ENCODE assay signal across 20 cellular contexts in genomic region chr11:78195917-78196545, GRCh38. TPM values are rescaled to one million over a fixed set of nuclear protein-coding genes. Genes with fewer than 3 reads are reported as not detected.
DNase-seq lines count a peak whose midpoint lies in the region; ATAC-seq, FAIRE-seq and TF ChIP-seq lines count a peak whose summit lies in the region.
"Had no signal": no experiment of that assay in that cellular context is flagged by ENCODE, and none has a peak within 500 bp of the region (broad histone marks: within the 10 kb centered on the region; RNA-seq: fewer than 3 reads in every experiment).

No MANE protein-coding gene starts in this region.

- H3K4me2 ChIP-seq in H1 (ENCODE audit: insufficient read depth in 1 of 2, low read depth in 2 of 2, low read length in 2 of 2): no peak overlapping the region

- CTCF ChIA-PET in H1 (lab: Charles Lee; ENCODE audit: partially characterized antibody): interaction anchor here (0.6 to 1.1 kb wide), 2 partner anchors 140 to 256 kb away, joined by 3 read pairs; no protein-coding TSS in a partner anchor

- H3K9me3 Mint-ChIP-seq in stimulated activated naive CD8-positive, alpha-beta T cell treated with anti-CD3 and anti-CD28 coated beads, Interleukin-15, amount 100 ng/mL, for 72 hours: no peaks in the 10 kb centered on the region
- H3K9me3 Mint-ChIP-seq: CD4-positive, alpha-beta memory T cell had no signal

- TF ChIP-seq EP300 in H1 (IDR thresholded peaks at IDR 0.05; ENCODE audit: borderline replicate concordance in 1 of 2, low read depth in 2 of 2, low read length in 2 of 2) (no peak), stomach (IDR thresholded peaks at IDR 0.05) (no peak)

- H3K27ac ChIP-seq in H1 (ENCODE audit: low read depth, low read length) (no peak overlapping the region), stomach (no peak overlapping the region)
- H3K27ac ChIP-seq: HL-60 had no signal

- no peaks in the 10 kb centered on the region for H3K79me1 ChIP-seq in H1 (ENCODE audit: low read depth, low read length)

- H3K27me3 ChIP-seq in H1 (replicated peaks in 1 of 4; ENCODE audit: control insufficient read depth in 3 of 4, extremely low read depth in 1 of 4, insufficient read depth in 3 of 4, low read length in 3 of 4) (no peaks in the 10 kb centered on the region), stomach (no peaks in the 10 kb centered on the region)
- H3K27me3 ChIP-seq: BE2C had no signal

- H3K4me1 Mint-ChIP-seq in stimulated activated naive CD8-positive, alpha-beta T cell treated with anti-CD3 and anti-CD28 coated beads, Interleukin-15, amount 100 ng/mL, for 72 hours: peaks cover 59% of the 10 kb centered on the region

- TF ChIP-seq RAD21 in H1 (IDR thresholded peaks at IDR 0.05 in 1 of 2, conservative IDR thresholded peaks at IDR 0.05 in 1 of 2; ENCODE audit: low read depth in 2 of 2, low read length in 2 of 2): no peak

- no peak overlapping the region for H2AFZ ChIP-seq in H1 (ENCODE audit: low read length)

- no peak overlapping the region for H4K91ac ChIP-seq in H1 (replicated peaks; ENCODE audit: insufficient read length, low read length)

- no peak overlapping the region for H3K4me3 Mint-ChIP-seq in stimulated activated naive CD8-positive, alpha-beta T cell treated with anti-CD3 and anti-CD28 coated beads, Interleukin-15, amount 100 ng/mL, for 72 hours
- H3K4me3 Mint-ChIP-seq: CD4-positive, alpha-beta memory T cell had no signal

- no peak overlapping the region for H2AK5ac ChIP-seq in H1 (ENCODE audit: low read depth, low read length)

- H3K14ac ChIP-seq in H1 (ENCODE audit: insufficient read length): no peak overlapping the region

- H4K8ac ChIP-seq in H1 (ENCODE audit: extremely low read depth, insufficient read depth, low read length): peak overlapping the region; percentile 42

- POLR2A ChIA-PET in H1 (lab: Charles Lee; ENCODE audit: partially characterized antibody): interaction anchor here (1.5 kb wide), 1 partner anchor 26 kb away, joined by 3 read pairs; no protein-coding TSS in a partner anchor

- 96% methylated on average over 39 of the region's 58 CpGs; no CpG with 5 or more reads in 1 of the 2 experiments for WGBS in H1 (ENCODE audit: extremely low coverage in 1 of 2, insufficient coverage in 1 of 2, insufficient read length in 1 of 2, insufficient replicate concordance in 2 of 2, low coverage in 1 of 2, low lambda C conversion rate in 2 of 2, missing lambda C conversion rate in 1 of 2), 2 experiments
- 45 to 66% (median 54%) methylated on average over 38 to 58 of the region's 58 CpGs for WGBS in stomach, 5 donors

- H3K56ac ChIP-seq in H1 (replicated peaks; ENCODE audit: insufficient read length, low read depth, low read length): no peak overlapping the region

- H3K36me3 ChIP-seq in H1 (ENCODE audit: control insufficient read depth in 2 of 4, insufficient read depth in 4 of 4, low read length in 3 of 4) (no peaks in the 10 kb centered on the region), stomach (peaks cover 7 to 45% (median 40%) of the 10 kb centered on the region in 4 donors)

- no peak overlapping the region for H4K5ac ChIP-seq in H1 (ENCODE audit: insufficient read length, low read depth, low read length)

- H3K23ac ChIP-seq in H1 (ENCODE audit: insufficient read length): no peak overlapping the region

- H3K23me2 ChIP-seq in H1 (ENCODE audit: low read depth, low read length): no peaks in the 10 kb centered on the region

- no peak overlapping the region for H3K27ac Mint-ChIP-seq in stimulated activated naive CD8-positive, alpha-beta T cell treated with anti-CD3 and anti-CD28 coated beads, Interleukin-15, amount 100 ng/mL, for 72 hours

- TF ChIP-seq CTCF in H1 (IDR thresholded peaks at IDR 0.05; ENCODE audit: control extremely low read depth in 1 of 3, insufficient read depth in 1 of 3, low read depth in 1 of 3, low read length in 3 of 3) (no peak), stomach (IDR thresholded peaks at IDR 0.05) (no peak)

- no peak for DNase-seq in stimulated activated naive CD8-positive, alpha-beta T cell treated with anti-CD3 and anti-CD28 coated beads, Interleukin-15, amount 100 ng/mL, for 72 hours
- no peak for DNase-seq in stimulated activated naive CD8-positive, alpha-beta T cell treated with anti-CD3 and anti-CD28 coated beads, Interleukin-15, Interleukin-2, amounts not matched to agents 100 U/mL and 50 U/mL, for 24 hours
- DNase-seq in H1 (ENCODE audit: low read depth in 1 of 2, low spot score in 2 of 2): no peak
- peak; percentile 46 for DNase-seq in retina
- no peak for DNase-seq in stomach
- no peak for DNase-seq in dermis blood vessel endothelial cell
- DNase-seq: BE2C; CD4-positive, alpha-beta memory T cell; DMS79; HCEC 1CT; NCI-H1105 treated with DMSO at 0.1 percent for 48 hours; NCI-H1694 treated with DMSO at 0.1 percent for 48 hours; NCI-H2107; NCI-H2227 treated with DMSO at 0.1 percent for 48 hours; NCI-H524; SHP77 had no signal

- H2BK5ac ChIP-seq in H1 (ENCODE audit: low read depth, low read length): no peak overlapping the region

- H4K20me1 ChIP-seq in H1 (replicated peaks in 1 of 2; ENCODE audit: control insufficient read depth in 1 of 2, insufficient read depth in 2 of 2, low read length in 2 of 2): peaks cover 2 to 3% of the 10 kb centered on the region in 2 experiments

- H3K9me3 ChIP-seq in H1 (ENCODE audit: insufficient read depth in 2 of 2, low read depth in 1 of 2, low read length in 1 of 2) (no peaks in the 10 kb centered on the region), stomach (no peaks in the 10 kb centered on the region)
- H3K9me3 ChIP-seq: BE2C had no signal

- H2BK15ac ChIP-seq in H1 (ENCODE audit: low read length): no peak overlapping the region

- H3K9ac ChIP-seq in H1 (replicated peaks in 1 of 4; ENCODE audit: extremely low read depth in 1 of 4, low read depth in 3 of 4, low read length in 3 of 4): no peak overlapping the region

- no peak for FAIRE-seq in H1 (lab: Jason Lieb, UNC)
- FAIRE-seq: D721Med, HTR-8/SVneo had no signal

- H3K4me1 ChIP-seq in H1 (replicated peaks in 1 of 4; ENCODE audit: control insufficient read depth in 3 of 4, insufficient read depth in 4 of 4, low read length in 3 of 4) (no peaks in the 10 kb centered on the region), stomach (peaks cover 0 to 24% (median 5%) of the 10 kb centered on the region in 4 donors)
- H3K4me1 ChIP-seq: BE2C had no signal

- no peak overlapping the region for H3K4ac ChIP-seq in H1 (replicated peaks; ENCODE audit: insufficient read length, low read depth, low read length)

- no peak overlapping the region for H2BK20ac ChIP-seq in H1 (ENCODE audit: low read length)

- intact Hi-C loops in stomach (cut with DNase I; ENCODE audit: low total_unique reads): no loop called here

- no peak overlapping the region for H2BK12ac ChIP-seq in H1 (ENCODE audit: low read depth, low read length)

- H3K79me2 ChIP-seq in H1 (ENCODE audit: control insufficient read depth in 1 of 2, insufficient read depth in 2 of 2, low read length in 2 of 2): no peaks in the 10 kb centered on the region

- H2BK120ac ChIP-seq in H1 (replicated peaks; ENCODE audit: low read depth, low read length): no peak overlapping the region

- H3K4me3 ChIP-seq in H1 (ENCODE audit: extremely low read depth in 1 of 4, insufficient read depth in 2 of 4, low read depth in 3 of 4, low read length in 4 of 4) (no peak overlapping the region), stomach (no peak overlapping the region)

- peak; percentile 4 for ATAC-seq in stimulated activated naive CD8-positive, alpha-beta T cell treated with anti-CD3 and anti-CD28 coated beads, Interleukin-15, amount 100 ng/mL, for 72 hours
- no peak for ATAC-seq in stimulated activated naive CD8-positive, alpha-beta T cell treated with anti-CD3 and anti-CD28 coated beads, Interleukin-15, Interleukin-2, amounts not matched to agents 100 U/mL and 50 U/mL, for 24 hours
- no peak for ATAC-seq in GM18873 (IDR thresholded peaks at IDR 0.05; ENCODE audit: low FRiP score, unreplicated experiment)

- TF ChIP-seq POLR2A in H1 (IDR thresholded peaks at IDR 0.05; ENCODE audit: control extremely low read depth in 1 of 2, low read depth in 2 of 2, low read length in 2 of 2): no peak
- TF ChIP-seq POLR2A in stomach (IDR thresholded peaks at IDR 0.05): no peak

- H3K27me3 Mint-ChIP-seq in stimulated activated naive CD8-positive, alpha-beta T cell treated with anti-CD3 and anti-CD28 coated beads, Interleukin-15, amount 100 ng/mL, for 72 hours: no peaks in the 10 kb centered on the region
- H3K27me3 Mint-ChIP-seq: CD4-positive, alpha-beta memory T cell had no signal

- H3K18ac ChIP-seq in H1 (ENCODE audit: extremely low read depth, low read length): no peak overlapping the region

RNA-seq across cellular contexts. Expression of gene USP35, which starts 7.3 kb away (rescaled TPM):
- total RNA-seq in H1 (2021; fragmentation: NEBNext Ultra II Directional; extraction: Animal tissue kit (Norgen Biotek cat#: 25700)): 6.8 and 7.8 TPM in 2 replicates
- polyA plus RNA-seq in H1 (2011; rRNA removed) (4.6 and 7.2 TPM in 2 replicates), stomach (1 to 10 TPM in 2 of 3 donors, under 1 TPM in 1; 0.61 to 3.4 (median 2.8) TPM)
- polyA plus RNA-seq in H1 (2011; cell fraction: cytosol; rRNA removed): 6.4 TPM
- 17.5 TPM for polyA plus RNA-seq in H1 (2011; cell fraction: nucleus; rRNA removed)
- polyA plus RNA-seq in H1 (2012, experiment 1 of 2): 6.5 to 7.1 TPM (median 6.8 TPM) in 4 replicates
- polyA plus RNA-seq in H1 (2012, experiment 2 of 2): 4.7 TPM
- 4.3 TPM for polyA plus RNA-seq in H1 (2013, experiment 1 of 2)
- 3.6 TPM for polyA plus RNA-seq in H1 (2013, experiment 2 of 2)
- polyA minus RNA-seq in H1 (2011; rRNA and poly(A)+ RNA removed): 4.5 and 8.6 TPM in 2 replicates
- polyA minus RNA-seq in H1 (2011; cell fraction: cytosol; rRNA and poly(A)+ RNA removed): 5.5 TPM
- 9.2 TPM for polyA minus RNA-seq in H1 (2011; cell fraction: nucleus; rRNA and poly(A)+ RNA removed)
- total RNA-seq in stomach (10 to 100 TPM in 3 of 5 donors, 1 to 10 TPM in 2; 3.3 to 68.4 (median 10.7) TPM), dermis blood vessel endothelial cell (8.1 and 9.7 TPM in 2 replicates)

RNA-seq across cellular contexts. Expression of gene KCTD21, which starts 7.6 kb away (rescaled TPM):
- 4.1 and 6.2 TPM in 2 replicates for total RNA-seq in H1 (2021; fragmentation: NEBNext Ultra II Directional; extraction: Animal tissue kit (Norgen Biotek cat#: 25700))
- polyA plus RNA-seq in H1 (2011; rRNA removed): 3.2 and 5.0 TPM in 2 replicates
- polyA plus RNA-seq in H1 (2011; cell fraction: cytosol; rRNA removed): 4.1 TPM
- polyA plus RNA-seq in H1 (2011; cell fraction: nucleus; rRNA removed): 4.5 TPM
- polyA plus RNA-seq in H1 (2012, experiment 1 of 2): 2.8 to 4.9 TPM (median 3.5 TPM) in 4 replicates
- polyA plus RNA-seq in H1 (2012, experiment 2 of 2): 2.9 TPM
- 1.8 TPM for polyA plus RNA-seq in H1 (2013, experiment 1 of 2)
- 1.6 TPM for polyA plus RNA-seq in H1 (2013, experiment 2 of 2)
- 6.5 and 8.2 TPM in 2 replicates for polyA minus RNA-seq in H1 (2011; rRNA and poly(A)+ RNA removed)
- polyA minus RNA-seq in H1 (2011; cell fraction: cytosol; rRNA and poly(A)+ RNA removed): 2.3 TPM
- 1.7 TPM for polyA minus RNA-seq in H1 (2011; cell fraction: nucleus; rRNA and poly(A)+ RNA removed)
- 10 to 100 TPM in 1 of 5 donors, 1 to 10 TPM in 3, not detected in 1; 2.9 to 62.4 (median 4.3) TPM for total RNA-seq in stomach
- polyA plus RNA-seq in stomach: 1 to 10 TPM; 2.9 to 4.7 (median 3.7) TPM
- 11.7 and 15.6 TPM in 2 replicates for total RNA-seq in dermis blood vessel endothelial cell

RNA-seq across cellular contexts. Expression of gene ALG8, which starts 56.6 kb away (rescaled TPM):
- total RNA-seq in H1 (2021; fragmentation: NEBNext Ultra II Directional; extraction: Animal tissue kit (Norgen Biotek cat#: 25700)): 56.9 and 66.7 TPM in 2 replicates
- 45.5 and 84.3 TPM in 2 replicates for polyA plus RNA-seq in H1 (2011; rRNA removed)
- 66.3 TPM for polyA plus RNA-seq in H1 (2011; cell fraction: cytosol; rRNA removed)
- 47.6 TPM for polyA plus RNA-seq in H1 (2011; cell fraction: nucleus; rRNA removed)
- 47.0 to 77.3 TPM (median 58.6 TPM) in 4 replicates for polyA plus RNA-seq in H1 (2012, experiment 1 of 2)
- polyA plus RNA-seq in H1 (2012, experiment 2 of 2): 23.8 TPM
- polyA plus RNA-seq in H1 (2013, experiment 1 of 2): 171 TPM
- polyA plus RNA-seq in H1 (2013, experiment 2 of 2): 186 TPM
- polyA minus RNA-seq in H1 (2011; rRNA and poly(A)+ RNA removed): 70.8 and 86.4 TPM in 2 replicates
- polyA minus RNA-seq in H1 (2011; cell fraction: cytosol; rRNA and poly(A)+ RNA removed): 52.0 TPM
- 46.6 TPM for polyA minus RNA-seq in H1 (2011; cell fraction: nucleus; rRNA and poly(A)+ RNA removed)
- total RNA-seq in stomach: 10 to 100 TPM in 4 of 5 donors, 1 to 10 TPM in 1; 3.8 to 58.2 (median 19.6) TPM
- polyA plus RNA-seq in stomach: 10 to 100 TPM; 10.5 to 33.6 (median 29.4) TPM
- 17.9 and 30.4 TPM in 2 replicates for total RNA-seq in dermis blood vessel endothelial cell
